In the genomic region with DNA sequence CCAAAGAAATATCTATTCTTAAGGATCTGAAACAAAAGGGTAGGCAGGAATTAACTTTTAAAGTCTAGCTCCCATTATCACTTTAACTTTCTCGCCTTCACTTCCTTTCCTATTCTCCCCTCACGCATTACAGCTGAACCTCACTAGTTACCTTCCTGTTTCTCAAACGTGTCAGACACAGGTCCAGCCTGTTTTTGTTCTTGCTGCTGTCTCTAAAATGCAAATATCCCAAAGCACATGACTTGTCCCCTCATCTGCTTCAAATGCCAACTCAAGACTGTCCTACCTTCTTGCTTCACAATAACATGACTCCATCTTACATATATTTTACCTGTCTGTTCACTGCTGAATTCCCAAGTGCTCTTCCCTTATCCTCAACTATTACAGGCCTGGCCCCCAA, we compare ENCODE assay signal across 1 cellular context.
TF ChIP-seq lines count a peak whose summit lies in the region.

No MANE protein-coding gene starts in this region.

TF ChIP-seq in K562, 482 proteins besides CTCF, POLR2A, EP300 and RAD21:
- no peak for TF ChIP-seq ZNF785 (CRISPR knock-in tag; IDR thresholded peaks at IDR 0.05)
- no peak for TF ChIP-seq KDM2B (CRISPR knock-in tag; IDR thresholded peaks at IDR 0.05)
- no peak for TF ChIP-seq GATA2 (CRISPR knock-in tag; IDR thresholded peaks at IDR 0.05)
- no peak for TF ChIP-seq RAD51 (IDR thresholded peaks at IDR 0.05; ENCODE audit: borderline replicate concordance, low read depth)
- no peak for TF ChIP-seq GABPA (tag; conservative IDR thresholded peaks at IDR 0.05; ENCODE audit: low read depth)
- no peak for TF ChIP-seq MCM2 (IDR thresholded peaks at IDR 0.05; ENCODE audit: low read depth)
- no peak for TF ChIP-seq LCOR (CRISPR knock-in tag; IDR thresholded peaks at IDR 0.05)
- no peak for TF ChIP-seq NEUROD1 (IDR thresholded peaks at IDR 0.05; ENCODE audit: borderline replicate concordance, low read depth, low read length, partially characterized antibody)
- TF ChIP-seq RB1 (IDR thresholded peaks at IDR 0.05; ENCODE audit: low read depth), result no peak
- no peak for TF ChIP-seq MTA2 (IDR thresholded peaks at IDR 0.05; ENCODE audit: low read depth)
- TF ChIP-seq NFE2L1 (tag; IDR thresholded peaks at IDR 0.05; ENCODE audit: borderline replicate concordance, low read depth), result no peak
- TF ChIP-seq ZNF586 (CRISPR knock-in tag; conservative IDR thresholded peaks at IDR 0.05), result no peak
- no peak for TF ChIP-seq ZNF197 (CRISPR knock-in tag; IDR thresholded peaks at IDR 0.05; ENCODE audit: low read depth)
- no peak for TF ChIP-seq MED1 (CRISPR knock-in tag; IDR thresholded peaks at IDR 0.05; ENCODE audit: borderline replicate concordance)
- no peak for TF ChIP-seq E2F3 (CRISPR knock-in tag; IDR thresholded peaks at IDR 0.05)
- no peak for TF ChIP-seq ZBTB1 (CRISPR knock-in tag; IDR thresholded peaks at IDR 0.05; ENCODE audit: borderline replicate concordance, low read depth)
